Comparison of ENCODE assay signal across 10 cellular contexts in the genomic region with DNA sequence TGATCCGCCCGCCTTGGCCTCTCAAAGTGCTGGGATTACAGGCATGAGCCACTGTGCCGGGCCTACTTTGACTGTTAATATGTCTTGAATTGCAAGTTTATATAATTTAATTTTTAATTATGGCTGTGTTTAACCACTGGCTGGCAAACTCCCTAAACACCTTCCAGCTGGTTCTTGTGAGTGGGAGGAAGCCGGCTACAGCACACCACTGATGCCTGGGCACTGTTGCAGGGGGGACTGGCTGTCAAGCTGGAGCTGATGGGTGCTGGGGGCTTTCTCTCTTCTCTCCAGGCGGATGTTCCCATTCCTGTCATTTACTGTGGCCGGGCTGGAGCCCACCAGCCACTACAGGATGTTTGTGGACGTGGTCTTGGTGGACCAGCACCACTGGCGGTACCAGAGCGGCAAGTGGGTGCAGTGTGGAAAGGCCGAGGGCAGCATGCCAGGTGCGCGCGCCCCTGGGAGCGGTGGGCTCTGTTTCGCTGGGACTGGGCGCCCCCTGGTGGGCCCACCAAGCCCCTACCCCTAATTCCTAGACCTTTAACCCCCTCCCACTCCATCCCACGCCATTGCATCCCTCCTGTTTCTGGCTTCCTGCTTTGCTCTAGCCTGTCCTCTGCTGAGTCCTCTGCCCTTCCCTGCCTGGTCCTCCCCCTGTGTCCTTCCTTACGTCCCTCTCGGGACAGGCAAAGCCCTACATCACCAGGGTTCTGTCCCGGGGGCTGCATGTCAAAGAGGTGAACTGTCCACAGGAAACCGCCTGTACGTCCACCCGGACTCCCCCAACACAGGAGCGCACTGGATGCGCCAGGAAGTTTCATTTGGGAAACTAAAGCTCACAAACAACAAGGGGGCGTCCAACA. TPM values are rescaled to one million over a fixed set of nuclear protein-coding genes. Genes with fewer than 3 reads are reported as not detected.
A peak's percentile ranks its signal among the peaks of the same experiment; 100 is the strongest.
DNase-seq lines count a peak whose midpoint lies in the region; ATAC-seq and TF ChIP-seq lines count a peak whose summit lies in the region.
"Had no signal": no experiment of that assay in that cellular context is flagged by ENCODE, and none has a peak within 500 bp of the region (broad histone marks: within the 10 kb centered on the region; RNA-seq: fewer than 3 reads in every experiment).

No MANE protein-coding gene starts in this region.

- H3K36me3 Mint-ChIP-seq in activated T-helper 1 cell treated with anti-CD3 and anti-CD28 coated beads, Interleukin-12 subunit alpha, Interleukin-12 subunit beta, Interleukin-2, Interleukin-4 antibody, amounts not matched to agents 30 ng/mL and 10 ng/mL and 1 ng/mL, durations not matched to agents 14 hours and 24 hours and 36 hours (ENCODE audit: low read depth) = peaks cover 47% of the 10 kb centered on the region

- H3K27me3 Mint-ChIP-seq in activated T-helper 1 cell treated with anti-CD3 and anti-CD28 coated beads, Interleukin-12 subunit alpha, Interleukin-12 subunit beta, Interleukin-2, Interleukin-4 antibody, amounts not matched to agents 30 ng/mL and 10 ng/mL and 1 ng/mL, durations not matched to agents 14 hours and 24 hours and 36 hours (ENCODE audit: insufficient read depth) = no peaks in the 10 kb centered on the region

- peak; percentile 24 for DNase-seq in GDM1 (lab: John Stamatoyannopoulos, UW)
- peak; percentile 43 for DNase-seq in NCI-H1694 (lab: John Stamatoyannopoulos, UW)
- no peak for DNase-seq in activated T-helper 1 cell treated with anti-CD3 and anti-CD28 coated beads, Interleukin-12 subunit alpha, Interleukin-12 subunit beta, Interleukin-2, Interleukin-4 antibody, amounts not matched to agents 30 ng/mL and 10 ng/mL and 1 ng/mL, durations not matched to agents 14 hours and 24 hours and 36 hours (ENCODE audit: low spot score)
- no peak for DNase-seq in kidney epithelial cell (ENCODE audit: low read depth)
- no peak for DNase-seq in prostate gland (ENCODE audit: low spot score)
- no peak for DNase-seq in pons (ENCODE audit: low spot score)
- DNase-seq in NCI-H2107 treated with DMSO at 0.1 percent for 48 hours (lab: John Stamatoyannopoulos, UW; ENCODE audit: unreplicated experiment) = no peak

- WGBS in prostate gland = 34% methylated on average over 26 of the region's 26 CpGs

- H3K27ac Mint-ChIP-seq in activated T-helper 1 cell treated with anti-CD3 and anti-CD28 coated beads, Interleukin-12 subunit alpha, Interleukin-12 subunit beta, Interleukin-2, Interleukin-4 antibody, amounts not matched to agents 30 ng/mL and 10 ng/mL and 1 ng/mL, durations not matched to agents 14 hours and 24 hours and 36 hours = peak overlapping the region; percentile 43

- H3K27me3 ChIP-seq in kidney epithelial cell (ENCODE audit: control insufficient read depth, insufficient read depth, low read length) (peaks cover 21% of the 10 kb centered on the region), prostate gland (replicated peaks; ENCODE audit: insufficient read depth) (peaks cover 6% of the 10 kb centered on the region)

- H3K4me3 Mint-ChIP-seq in activated T-helper 1 cell treated with anti-CD3 and anti-CD28 coated beads, Interleukin-12 subunit alpha, Interleukin-12 subunit beta, Interleukin-2, Interleukin-4 antibody, amounts not matched to agents 30 ng/mL and 10 ng/mL and 1 ng/mL, durations not matched to agents 14 hours and 24 hours and 36 hours = no peak overlapping the region

- no peaks in the 10 kb centered on the region for H3K9me3 ChIP-seq in prostate gland

- intact Hi-C loops in activated T-helper 1 cell treated with anti-CD3 and anti-CD28 coated beads, Interleukin-12 subunit alpha, Interleukin-12 subunit beta, Interleukin-2, Interleukin-4 antibody, amounts not matched to agents 30 ng/mL and 10 ng/mL and 1 ng/mL, durations not matched to agents 14 hours and 24 hours and 36 hours (cut with micrococcal nuclease) = loop anchor here (1.0 to 5.0 kb wide), 2 partner anchors 43 to 50 kb away; no protein-coding TSS in a partner anchor
- intact Hi-C loops in prostate gland (cut with DNase I) = no loop called here

- no peak for TF ChIP-seq POLR2A in prostate gland (IDR thresholded peaks at IDR 0.05)

- H3K4me3 ChIP-seq in kidney epithelial cell (ENCODE audit: low read depth, low read length) (no peak overlapping the region), prostate gland (no peak overlapping the region)

- no peak for ATAC-seq in GM21529 (IDR thresholded peaks at IDR 0.05; ENCODE audit: unreplicated experiment)

- H3K36me3 ChIP-seq in kidney epithelial cell (ENCODE audit: control insufficient read depth, insufficient read depth, low read length) (no peaks in the 10 kb centered on the region), prostate gland (no peaks in the 10 kb centered on the region)

- no peaks in the 10 kb centered on the region for H3K4me1 ChIP-seq in prostate gland (replicated peaks)

- peaks cover 24% of the 10 kb centered on the region for H3K4me1 Mint-ChIP-seq in activated T-helper 1 cell treated with anti-CD3 and anti-CD28 coated beads, Interleukin-12 subunit alpha, Interleukin-12 subunit beta, Interleukin-2, Interleukin-4 antibody, amounts not matched to agents 30 ng/mL and 10 ng/mL and 1 ng/mL, durations not matched to agents 14 hours and 24 hours and 36 hours (ENCODE audit: low read depth)

- TF ChIP-seq CTCF in kidney epithelial cell (IDR thresholded peaks at IDR 0.05; ENCODE audit: insufficient read depth, low read length, poor library complexity, severe bottlenecking) = peak; percentile 58
- TF ChIP-seq CTCF in prostate gland (IDR thresholded peaks at IDR 0.05) = no peak

- H3K27ac ChIP-seq in prostate gland = no peak overlapping the region

- H3K9me3 Mint-ChIP-seq in activated T-helper 1 cell treated with anti-CD3 and anti-CD28 coated beads, Interleukin-12 subunit alpha, Interleukin-12 subunit beta, Interleukin-2, Interleukin-4 antibody, amounts not matched to agents 30 ng/mL and 10 ng/mL and 1 ng/mL, durations not matched to agents 14 hours and 24 hours and 36 hours = no peaks in the 10 kb centered on the region

RNA-seq across cellular contexts. Expression of a gene that starts 9.5 kb away (rescaled TPM):
- total RNA-seq in activated T-helper 1 cell treated with anti-CD3 and anti-CD28 coated beads, Interleukin-12 subunit alpha, Interleukin-12 subunit beta, Interleukin-2, Interleukin-4 antibody, amounts not matched to agents 30 ng/mL and 10 ng/mL and 1 ng/mL, durations not matched to agents 14 hours and 24 hours and 36 hours = 89.8 and 90.8 TPM in 2 replicates
- total RNA-seq in kidney epithelial cell (not detected in 2 replicates), prostate gland (under 1 TPM; 0.27 to 0.45 TPM)
- total RNA-seq: glomerular endothelial cell, NCI-H460 had no signal

RNA-seq across cellular contexts. Expression of a gene that starts 48.6 kb away (rescaled TPM):
- 11.6 and 12.4 TPM in 2 replicates for total RNA-seq in activated T-helper 1 cell treated with anti-CD3 and anti-CD28 coated beads, Interleukin-12 subunit alpha, Interleukin-12 subunit beta, Interleukin-2, Interleukin-4 antibody, amounts not matched to agents 30 ng/mL and 10 ng/mL and 1 ng/mL, durations not matched to agents 14 hours and 24 hours and 36 hours
- total RNA-seq in kidney epithelial cell (8.3 and 9.7 TPM in 2 replicates), prostate gland (10 to 100 TPM in 1 of 2 donors, 1 to 10 TPM in 1; 9.5 to 15.3 TPM)

Comparison
In these comparisons a context has a peak if more than half of its experiments do, and no peak if none do; other contexts are left out.
1. DNase-seq: peak in GDM1 (single experiment) and NCI-H1694 (single experiment); none in activated T-helper 1 cell treated with anti-CD3 and anti-CD28 coated beads, Interleukin-12 subunit alpha, Interleukin-12 subunit beta, Interleukin-2, Interleukin-4 antibody, amounts not matched to agents 30 ng/mL and 10 ng/mL and 1 ng/mL, durations not matched to agents 14 hours and 24 hours and 36 hours (single experiment), kidney epithelial cell (single experiment), prostate gland (single experiment), pons (single experiment) and NCI-H2107 treated with DMSO at 0.1 percent for 48 hours (single experiment).
2. RNA of a gene that starts 9.5 kb away (total RNA-seq): 89.8 to 90.8 TPM in activated T-helper 1 cell treated with anti-CD3 and anti-CD28 coated beads, Interleukin-12 subunit alpha, Interleukin-12 subunit beta, Interleukin-2, Interleukin-4 antibody, amounts not matched to agents 30 ng/mL and 10 ng/mL and 1 ng/mL, durations not matched to agents 14 hours and 24 hours and 36 hours; 0.27 to 0.45 TPM in prostate gland and not detected in kidney epithelial cell; every median in the first group is over 10 times any median in the second.